Comparison of ENCODE assay signal across 9 cellular contexts in the genomic region with DNA sequence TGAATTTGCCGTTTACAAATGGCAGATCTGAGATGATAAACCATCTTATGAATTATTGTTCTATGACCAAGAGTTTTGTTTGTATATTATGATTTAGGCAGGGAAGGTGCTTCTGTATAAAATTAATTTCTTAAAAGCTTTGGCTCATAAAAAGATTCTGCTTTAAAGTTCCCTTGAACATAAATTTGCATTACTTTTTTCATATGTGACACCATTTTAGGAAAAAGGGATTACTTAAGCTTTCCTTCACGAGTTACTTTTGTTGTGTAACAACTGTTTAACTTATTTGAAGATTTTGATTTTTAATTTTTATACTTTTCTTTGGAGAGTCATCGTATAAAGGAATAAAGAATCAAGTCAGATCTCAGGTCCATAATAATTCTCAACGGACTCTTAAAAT. TPM values are rescaled to one million over a fixed set of nuclear protein-coding genes. Genes with fewer than 3 reads are reported as not detected.
DNase-seq lines count a peak whose midpoint lies in the region; ATAC-seq and TF ChIP-seq lines count a peak whose summit lies in the region.
"Had no signal": no experiment of that assay in that cellular context is flagged by ENCODE, and none has a peak within 500 bp of the region (broad histone marks: within the 10 kb centered on the region; RNA-seq: fewer than 3 reads in every experiment).

No MANE protein-coding gene starts in this region.

- no peak for TF ChIP-seq EP300 in suprapubic skin (IDR thresholded peaks at IDR 0.05)

- H3K27ac ChIP-seq in suprapubic skin: no peak overlapping the region
- H3K27ac ChIP-seq: ovary had no signal

- peaks cover 50% of the 10 kb centered on the region for H3K4me1 ChIP-seq in suprapubic skin

- peaks cover under 1% of the 10 kb centered on the region for H3K27me3 Mint-ChIP-seq in activated T-cell treated with anti-CD3 and anti-CD28 coated beads, Interleukin-2, amount 50 U/mL, for 24 hours
- no peaks in the 10 kb centered on the region for H3K27me3 Mint-ChIP-seq in activated naive CD8-positive, alpha-beta T cell
- H3K27me3 Mint-ChIP-seq in immature natural killer cell (ENCODE audit: low read depth in 3 of 3): peaks cover 4 to 19% (median 13%) of the 10 kb centered on the region in 3 donors

- TF ChIP-seq CTCF in suprapubic skin (IDR thresholded peaks at IDR 0.05): no peak

- no peaks in the 10 kb centered on the region for H3K27me3 ChIP-seq in suprapubic skin
- H3K27me3 ChIP-seq: ovary had no signal

- H3K4me3 Mint-ChIP-seq in activated T-cell treated with anti-CD3 and anti-CD28 coated beads, Interleukin-2, amount 50 U/mL, for 24 hours: peak overlapping the region; percentile 92
- H3K4me3 Mint-ChIP-seq in activated naive CD8-positive, alpha-beta T cell: peak overlapping the region; percentile 96
- peak overlapping the region; percentile 42 to 97 (median 93) for H3K4me3 Mint-ChIP-seq in immature natural killer cell

- peaks cover 60% of the 10 kb centered on the region for H3K4me1 Mint-ChIP-seq in activated T-cell treated with anti-CD3 and anti-CD28 coated beads, Interleukin-2, amount 50 U/mL, for 24 hours (ENCODE audit: low read depth)
- H3K4me1 Mint-ChIP-seq in activated naive CD8-positive, alpha-beta T cell (ENCODE audit: low read depth): peaks cover 63% of the 10 kb centered on the region
- peaks cover 62 to 87% of the 10 kb centered on the region in 2 donors for H3K4me1 Mint-ChIP-seq in immature natural killer cell

- no peaks in the 10 kb centered on the region for H3K9me3 ChIP-seq in suprapubic skin
- H3K9me3 ChIP-seq: ovary had no signal

- H3K27ac Mint-ChIP-seq in activated T-cell treated with anti-CD3 and anti-CD28 coated beads, Interleukin-2, amount 50 U/mL, for 24 hours: peak overlapping the region; percentile 88
- peak overlapping the region; percentile 98 for H3K27ac Mint-ChIP-seq in activated naive CD8-positive, alpha-beta T cell
- peak overlapping the region; percentile 1 to 96 (median 80) for H3K27ac Mint-ChIP-seq in immature natural killer cell

- H3K36me3 ChIP-seq in suprapubic skin: peaks cover 4% of the 10 kb centered on the region
- H3K36me3 ChIP-seq: ovary had no signal

- H3K36me3 Mint-ChIP-seq in activated T-cell treated with anti-CD3 and anti-CD28 coated beads, Interleukin-2, amount 50 U/mL, for 24 hours (ENCODE audit: low read depth): peaks cover 58% of the 10 kb centered on the region
- no peaks in the 10 kb centered on the region for H3K36me3 Mint-ChIP-seq in activated naive CD8-positive, alpha-beta T cell
- H3K36me3 Mint-ChIP-seq in immature natural killer cell: peaks cover 0 to 6% (median 0%) of the 10 kb centered on the region in 3 donors

- WGBS in suprapubic skin: 60% methylated on average over 4 of the region's 4 CpGs

- TF ChIP-seq POLR2A in suprapubic skin (IDR thresholded peaks at IDR 0.05): no peak

- H3K4me3 ChIP-seq in suprapubic skin: peak overlapping the region; percentile 66

- no peak for ATAC-seq in HG03097 (IDR thresholded peaks at IDR 0.05; ENCODE audit: low FRiP score, unreplicated experiment)
- no peak for ATAC-seq in GM19467 (IDR thresholded peaks at IDR 0.05; ENCODE audit: unreplicated experiment)

- no peak for DNase-seq in activated T-cell treated with anti-CD3 and anti-CD28 coated beads, Interleukin-2, amount 50 U/mL, for 24 hours
- DNase-seq in activated T-cell treated with anti-CD3 and anti-CD28 coated beads, Interleukin-2, amount 50 U/mL, for 48 hours: no peak
- DNase-seq in immature natural killer cell (no peak), suprapubic skin (ENCODE audit: low spot score in 2 of 2) (no peak)
- DNase-seq in activated CD4-positive, CD25-positive, alpha-beta regulatory T cell (lab: John Stamatoyannopoulos, UW): no peak
- DNase-seq: ovary had no signal

- no peaks in the 10 kb centered on the region for H3K9me3 Mint-ChIP-seq in activated T-cell treated with anti-CD3 and anti-CD28 coated beads, Interleukin-2, amount 50 U/mL, for 24 hours
- H3K9me3 Mint-ChIP-seq in activated naive CD8-positive, alpha-beta T cell (ENCODE audit: low read depth): no peaks in the 10 kb centered on the region
- H3K9me3 Mint-ChIP-seq in immature natural killer cell: no peaks in the 10 kb centered on the region

RNA-seq across cellular contexts. Expression of a gene that starts 3.3 kb away (rescaled TPM):
- polyA plus RNA-seq in immature natural killer cell: 10 to 100 TPM; 15.7 to 26.2 (median 16.5) TPM
- total RNA-seq in suprapubic skin: 10 to 100 TPM; 22.3 to 61.4 (median 25.7) TPM
